In genomic region chr19:34255546-34255945, GRCh38 we compare ENCODE assay signal across 8 cellular contexts. TPM values are rescaled to one million over a fixed set of nuclear protein-coding genes. Genes with fewer than 3 reads are reported as not detected.
DNase-seq lines count a peak whose midpoint lies in the region; ATAC-seq and TF ChIP-seq lines count a peak whose summit lies in the region.

No MANE protein-coding gene starts in this region.

- H3K9me3 ChIP-seq in ascending aorta = no peaks in the 10 kb centered on the region
- H3K9me3 ChIP-seq in liver (ENCODE audit: control insufficient read depth in 4 of 4, low read length in 3 of 4) = no peaks in the 10 kb centered on the region
- H3K9me3 ChIP-seq in thoracic aorta = no peaks in the 10 kb centered on the region

- peak overlapping the region; percentile 81 for H3K4me3 Mint-ChIP-seq in activated CD4-positive, alpha-beta T cell treated with anti-CD3 and anti-CD28 coated beads, Interleukin-2, amount 10 ng/mL, durations not matched to agents 7 days and 5 days

- TF ChIP-seq RAD21 in liver (IDR thresholded peaks at IDR 0.05) = no peak

- no peaks in the 10 kb centered on the region for H3K27me3 ChIP-seq in ascending aorta
- no peaks in the 10 kb centered on the region for H3K27me3 ChIP-seq in liver (ENCODE audit: control insufficient read depth in 4 of 4, insufficient read depth in 4 of 4, low read length in 3 of 4)
- H3K27me3 ChIP-seq in thoracic aorta (replicated peaks; ENCODE audit: insufficient read depth) = no peaks in the 10 kb centered on the region

- no peak for TF ChIP-seq CTCF in ascending aorta (IDR thresholded peaks at IDR 0.05)
- TF ChIP-seq CTCF in liver (IDR thresholded peaks at IDR 0.05; ENCODE audit: low read depth, low read length, missing input control) = no peak
- no peak for TF ChIP-seq CTCF in thoracic aorta (IDR thresholded peaks at IDR 0.05)

- peaks cover 5% of the 10 kb centered on the region for H3K36me3 Mint-ChIP-seq in activated CD4-positive, alpha-beta T cell treated with anti-CD3 and anti-CD28 coated beads, Interleukin-2, amount 10 ng/mL, durations not matched to agents 7 days and 5 days (ENCODE audit: low read depth)

- peak overlapping the region; percentile 95 to 98 for H3K27ac ChIP-seq in ascending aorta
- peak overlapping the region; percentile 73 to 74 for H3K27ac ChIP-seq in liver (ENCODE audit: low read depth in 1 of 2, low read length in 2 of 2)
- H3K27ac ChIP-seq in thoracic aorta = peak overlapping the region; percentile 76 to 87

- peak overlapping the region; percentile 36 to 74 for H3K9ac ChIP-seq in liver (ENCODE audit: low read depth in 1 of 2, low read length in 2 of 2)

- H3K4me3 ChIP-seq in ascending aorta (peak overlapping the region; percentile 81 to 83), liver (ENCODE audit: low read depth in 1 of 3, low read length in 3 of 3) (peak overlapping the region; percentile 63 to 93 (median 72)), thoracic aorta (peak overlapping the region; percentile 97)

- POLR2A ChIA-PET in activated CD4-positive, alpha-beta T cell treated with anti-CD3 and anti-CD28 coated beads, Interleukin-2, amount 10 ng/mL, durations not matched to agents 7 days and 5 days (lab: Charles Lee) = no interaction called here

- H3K4me1 ChIP-seq in ascending aorta = peaks cover 0 to 27% of the 10 kb centered on the region in 2 donors
- H3K4me1 ChIP-seq in liver (ENCODE audit: control insufficient read depth in 4 of 4, insufficient read depth in 4 of 4, low read length in 3 of 4) = peaks cover 6 to 26% (median 22%) of the 10 kb centered on the region in 4 donors
- peaks cover 23 to 36% of the 10 kb centered on the region in 2 donors for H3K4me1 ChIP-seq in thoracic aorta (ENCODE audit: control insufficient read depth in 1 of 2, low read depth in 2 of 2)

- WGBS in liver = 20% methylated on average over 9 of the region's 9 CpGs

- H3K9me3 Mint-ChIP-seq in activated CD4-positive, alpha-beta T cell treated with anti-CD3 and anti-CD28 coated beads, Interleukin-2, amount 10 ng/mL, durations not matched to agents 7 days and 5 days = no peaks in the 10 kb centered on the region

- peak overlapping the region; percentile 91 for H3K27ac Mint-ChIP-seq in activated CD4-positive, alpha-beta T cell treated with anti-CD3 and anti-CD28 coated beads, Interleukin-2, amount 10 ng/mL, durations not matched to agents 7 days and 5 days

- no peak for ATAC-seq in thoracic aorta (ENCODE audit: insufficient number of reproducible peaks, low FRiP score, low read depth)
- ATAC-seq in HG03442 (IDR thresholded peaks at IDR 0.05; ENCODE audit: unreplicated experiment) = no peak

- peaks cover 33% of the 10 kb centered on the region for H3K4me1 Mint-ChIP-seq in activated CD4-positive, alpha-beta T cell treated with anti-CD3 and anti-CD28 coated beads, Interleukin-2, amount 10 ng/mL, durations not matched to agents 7 days and 5 days

- intact Hi-C loops in ascending aorta (cut with DNase I) = loop anchor here (2.0 to 10.0 kb wide), 3 partner anchors 23 to 229 kb away; partner anchors contain the start of gene WTIP

- CTCF ChIA-PET in activated CD4-positive, alpha-beta T cell treated with anti-CD3 and anti-CD28 coated beads, Interleukin-2, amount 10 ng/mL, durations not matched to agents 7 days and 5 days (lab: Charles Lee) = no interaction called here

- H3K27me3 Mint-ChIP-seq in activated CD4-positive, alpha-beta T cell treated with anti-CD3 and anti-CD28 coated beads, Interleukin-2, amount 10 ng/mL, durations not matched to agents 7 days and 5 days = no peaks in the 10 kb centered on the region

- no peak for DNase-seq in activated CD4-positive, alpha-beta T cell treated with anti-CD3 and anti-CD28 coated beads, Interleukin-2, amount 10 ng/mL, durations not matched to agents 7 days and 5 days
- DNase-seq in activated CD4-positive, alpha-beta T cell treated with anti-CD3 and anti-CD28 coated beads for 1 hour = no peak
- DNase-seq in ascending aorta (ENCODE audit: low spot score in 2 of 2) (no peak), thoracic aorta (ENCODE audit: low spot score) (no peak), SIG-M5 (lab: John Stamatoyannopoulos, UW) (no peak), globus pallidus (ENCODE audit: low spot score) (no peak)

- H3K36me3 ChIP-seq in ascending aorta (no peaks in the 10 kb centered on the region), liver (ENCODE audit: control insufficient read depth in 4 of 4, insufficient read depth in 3 of 4, low read depth in 1 of 4, low read length in 3 of 4) (no peaks in the 10 kb centered on the region), thoracic aorta (no peaks in the 10 kb centered on the region)

TF ChIP-seq in liver, 16 proteins besides CTCF, POLR2A, EP300 and RAD21:
- no peak for TF ChIP-seq YY1 (IDR thresholded peaks at IDR 0.05)
- no peak for TF ChIP-seq FOXA1 (IDR thresholded peaks at IDR 0.05)
- TF ChIP-seq REST (IDR thresholded peaks at IDR 0.05) = no peak
- no peak for TF ChIP-seq MAX (IDR thresholded peaks at IDR 0.05)
- no peak for TF ChIP-seq HNF4G (IDR thresholded peaks at IDR 0.05)
- TF ChIP-seq ZBTB33 (IDR thresholded peaks at IDR 0.05) = no peak
- TF ChIP-seq EGR1 (IDR thresholded peaks at IDR 0.05; ENCODE audit: low read depth in 2 of 2) = no peak
- no peak for TF ChIP-seq ATF3 (IDR thresholded peaks at IDR 0.05)

RNA-seq across cellular contexts. Expression of gene GARRE1, which starts 1.2 kb away (rescaled TPM):
- 10 to 100 TPM; 16.1 to 16.6 TPM for total RNA-seq in activated CD4-positive, alpha-beta T cell treated with anti-CD3 and anti-CD28 coated beads, Interleukin-2, amount 10 ng/mL, durations not matched to agents 7 days and 5 days
- total RNA-seq in ascending aorta (59.2 TPM), liver (10 to 100 TPM; 11.6 to 13.7 TPM), thoracic aorta (10 to 100 TPM; 31.4 to 37.5 TPM)
- polyA plus RNA-seq in liver = 1 to 10 TPM; 4.0 to 6.4 TPM
